ENCODE assay signal across 1 cellular context in genomic region chr11:66987158-66987620, GRCh38.
TF ChIP-seq lines count a peak whose summit lies in the region.

No MANE protein-coding gene starts in this region.

TF ChIP-seq in HEK293, 187 proteins besides CTCF, POLR2A, EP300 and RAD21 (continued from another document):
- TF ChIP-seq, protein P1, sequence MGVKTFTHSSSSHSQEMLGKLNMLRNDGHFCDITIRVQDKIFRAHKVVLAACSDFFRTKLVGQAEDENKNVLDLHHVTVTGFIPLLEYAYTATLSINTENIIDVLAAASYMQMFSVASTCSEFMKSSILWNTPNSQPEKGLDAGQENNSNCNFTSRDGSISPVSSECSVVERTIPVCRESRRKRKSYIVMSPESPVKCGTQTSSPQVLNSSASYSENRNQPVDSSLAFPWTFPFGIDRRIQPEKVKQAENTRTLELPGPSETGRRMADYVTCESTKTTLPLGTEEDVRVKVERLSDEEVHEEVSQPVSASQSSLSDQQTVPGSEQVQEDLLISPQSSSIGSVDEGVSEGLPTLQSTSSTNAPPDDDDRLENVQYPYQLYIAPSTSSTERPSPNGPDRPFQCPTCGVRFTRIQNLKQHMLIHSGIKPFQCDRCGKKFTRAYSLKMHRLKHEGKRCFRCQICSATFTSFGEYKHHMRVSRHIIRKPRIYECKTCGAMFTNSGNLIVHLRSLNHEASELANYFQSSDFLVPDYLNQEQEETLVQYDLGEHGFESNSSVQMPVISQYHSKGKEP (tag by site-specific recombination; IDR thresholded peaks at IDR 0.05) = no peak
- no peak for TF ChIP-seq ZNF184 (tag by site-specific recombination; IDR thresholded peaks at IDR 0.05)
- TF ChIP-seq TCF7L2 (IDR thresholded peaks at IDR 0.05; ENCODE audit: borderline replicate concordance, low read depth, low read length) = no peak
- no peak for TF ChIP-seq ZNF121 (tag by site-specific recombination; IDR thresholded peaks at IDR 0.05)
- TF ChIP-seq, protein P2, sequence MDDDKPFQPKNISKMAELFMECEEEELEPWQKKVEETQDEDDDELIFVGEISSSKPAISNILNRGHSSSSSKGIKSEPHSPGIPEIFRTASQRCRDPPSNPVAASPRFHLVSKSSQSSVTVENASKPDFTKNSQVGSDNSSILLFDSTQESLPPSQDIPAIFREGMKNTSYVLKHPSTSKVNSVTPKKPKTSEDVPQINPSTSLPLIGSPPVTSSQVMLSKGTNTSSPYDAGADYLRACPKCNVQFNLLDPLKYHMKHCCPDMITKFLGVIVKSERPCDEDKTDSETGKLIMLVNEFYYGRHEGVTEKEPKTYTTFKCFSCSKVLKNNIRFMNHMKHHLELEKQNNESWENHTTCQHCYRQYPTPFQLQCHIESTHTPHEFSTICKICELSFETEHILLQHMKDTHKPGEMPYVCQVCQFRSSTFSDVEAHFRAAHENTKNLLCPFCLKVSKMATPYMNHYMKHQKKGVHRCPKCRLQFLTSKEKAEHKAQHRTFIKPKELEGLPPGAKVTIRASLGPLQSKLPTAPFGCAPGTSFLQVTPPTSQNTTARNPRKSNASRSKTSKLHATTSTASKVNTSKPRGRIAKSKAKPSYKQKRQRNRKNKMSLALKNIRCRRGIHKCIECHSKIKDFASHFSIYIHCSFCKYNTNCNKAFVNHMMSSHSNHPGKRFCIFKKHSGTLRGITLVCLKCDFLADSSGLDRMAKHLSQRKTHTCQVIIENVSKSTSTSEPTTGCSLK (tag by site-specific recombination; IDR thresholded peaks at IDR 0.05) = no peak
- TF ChIP-seq, protein P3, sequence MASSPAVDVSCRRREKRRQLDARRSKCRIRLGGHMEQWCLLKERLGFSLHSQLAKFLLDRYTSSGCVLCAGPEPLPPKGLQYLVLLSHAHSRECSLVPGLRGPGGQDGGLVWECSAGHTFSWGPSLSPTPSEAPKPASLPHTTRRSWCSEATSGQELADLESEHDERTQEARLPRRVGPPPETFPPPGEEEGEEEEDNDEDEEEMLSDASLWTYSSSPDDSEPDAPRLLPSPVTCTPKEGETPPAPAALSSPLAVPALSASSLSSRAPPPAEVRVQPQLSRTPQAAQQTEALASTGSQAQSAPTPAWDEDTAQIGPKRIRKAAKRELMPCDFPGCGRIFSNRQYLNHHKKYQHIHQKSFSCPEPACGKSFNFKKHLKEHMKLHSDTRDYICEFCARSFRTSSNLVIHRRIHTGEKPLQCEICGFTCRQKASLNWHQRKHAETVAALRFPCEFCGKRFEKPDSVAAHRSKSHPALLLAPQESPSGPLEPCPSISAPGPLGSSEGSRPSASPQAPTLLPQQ (tag by site-specific recombination; IDR thresholded peaks at IDR 0.05) = peak; percentile 89
- TF ChIP-seq ZXDB (tag by site-specific recombination; IDR thresholded peaks at IDR 0.05) = no peak
- no peak for TF ChIP-seq ZNF133 (tag by site-specific recombination; IDR thresholded peaks at IDR 0.05)
- TF ChIP-seq ZNF76 (tag by site-specific recombination; IDR thresholded peaks at IDR 0.05; ENCODE audit: borderline replicate concordance, low read depth) = no peak
- TF ChIP-seq ZNF324 (tag by site-specific recombination; IDR thresholded peaks at IDR 0.05) = no peak
- TF ChIP-seq REST (tag by site-specific recombination; IDR thresholded peaks at IDR 0.05) = no peak
- TF ChIP-seq ZFP69B (tag by site-specific recombination; IDR thresholded peaks at IDR 0.05) = peak; percentile 85
- TF ChIP-seq ZNF26 (tag by site-specific recombination; IDR thresholded peaks at IDR 0.05) = no peak
- TF ChIP-seq KLF17 (tag by site-specific recombination; IDR thresholded peaks at IDR 0.05) = no peak
- TF ChIP-seq ZNF548 (tag by site-specific recombination; IDR thresholded peaks at IDR 0.05) = no peak
- no peak for TF ChIP-seq ZNF707 (tag by site-specific recombination; IDR thresholded peaks at IDR 0.05)
- no peak for TF ChIP-seq ZNF423 (tag by site-specific recombination; IDR thresholded peaks at IDR 0.05)
- TF ChIP-seq YY2 (tag by site-specific recombination; IDR thresholded peaks at IDR 0.05) = no peak
- TF ChIP-seq ZFHX2 (tag by site-specific recombination; conservative IDR thresholded peaks at IDR 0.05) = peak; percentile 64
- peak; percentile 80 for TF ChIP-seq ZNF16 (tag by site-specific recombination; IDR thresholded peaks at IDR 0.05; ENCODE audit: low read depth)
